In the genomic region with DNA sequence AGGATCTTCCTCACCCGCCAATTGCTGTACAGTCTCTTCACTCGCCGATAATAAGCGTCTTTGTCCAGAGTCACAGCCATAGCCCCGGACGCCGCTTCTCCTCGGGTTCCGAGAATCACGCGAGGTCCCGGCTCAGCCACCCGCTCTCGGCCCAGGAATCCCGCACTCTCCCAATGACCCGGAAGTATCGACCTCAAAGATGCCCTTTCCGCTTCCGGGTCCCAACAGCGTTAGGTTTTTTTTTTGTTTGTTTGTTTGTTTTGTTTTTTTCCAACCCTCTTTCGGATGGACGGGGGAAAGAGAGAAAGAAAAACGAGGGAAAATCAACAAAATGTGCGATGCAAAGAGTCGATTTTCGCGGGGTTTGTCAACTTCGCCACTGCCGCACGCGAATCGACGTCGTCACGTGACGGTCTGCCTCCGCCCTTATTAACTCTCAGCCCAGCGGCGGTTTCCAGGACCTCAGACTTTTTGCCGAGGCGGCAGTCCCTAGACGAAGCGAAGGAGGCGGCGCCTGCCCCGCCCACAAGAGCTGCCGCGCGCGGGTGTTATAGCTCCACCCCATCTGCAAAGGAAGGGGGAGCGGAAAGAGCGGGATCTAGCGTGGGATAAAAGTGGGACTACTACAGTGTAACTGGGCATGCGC, we compare ENCODE assay signal across 8 cellular contexts. TPM values are rescaled to one million over a fixed set of nuclear protein-coding genes. Genes with fewer than 3 reads are reported as not detected.
A peak's percentile ranks its signal among the peaks of the same experiment; 100 is the strongest.
DNase-seq lines count a peak whose midpoint lies in the region; ATAC-seq and TF ChIP-seq lines count a peak whose summit lies in the region.

SUPT16H (minus strand) TSS at position 172 of the 646 bp plus-strand sequence; CDS start at position 80, 92 bp downstream.

- peak within 1 kb of the TSS; percentile 79 for H4K91ac ChIP-seq in H9 (ENCODE audit: insufficient read length, low read depth, low read length)

- H3K23ac ChIP-seq in H9 (ENCODE audit: insufficient read length, low read depth, low read length), result peak within 1 kb of the TSS; percentile 24

- peak within 1 kb of the TSS; percentile 91 for H2BK5ac ChIP-seq in H9 (ENCODE audit: insufficient read length, low read length)

- peak within 1 kb of the TSS; percentile 68 for H3K4me3 ChIP-seq in MG63
- H3K4me3 ChIP-seq in fibroblast of the aortic adventitia (ENCODE audit: low read depth, low read length), result peak within 1 kb of the TSS; percentile 99

- peak within 1 kb of the TSS; percentile 64 for H3K56ac ChIP-seq in H9 (ENCODE audit: insufficient read length, low read depth, low read length)

- peaks cover 11% of the 10 kb centered on the region for H3K23me2 ChIP-seq in H9 (ENCODE audit: insufficient read length, low read depth, low read length, poor library complexity, severe bottlenecking)

- H3K27ac Mint-ChIP-seq in H9 (peak within 1 kb of the TSS; percentile 100), nephron progenitor cell (peak within 1 kb of the TSS; percentile 100)
- peak within 1 kb of the TSS; percentile 100 for H3K27ac Mint-ChIP-seq in stimulated activated naive CD8-positive, alpha-beta T cell treated with anti-CD3 and anti-CD28 coated beads, Interleukin-15, amount 100 ng/mL, for 72 hours

- peak within 1 kb of the TSS; percentile 100 for H3K9ac ChIP-seq in H9 (ENCODE audit: extremely low read depth, insufficient read length, low read length)

- WGBS in H9 (ENCODE audit: extremely low coverage, insufficient read length, low lambda C conversion rate), result no CpG with 5 or more reads among the region's 54 CpGs

- H3K18ac ChIP-seq in H9 (ENCODE audit: insufficient read length, low read depth, low read length), result peak within 1 kb of the TSS; percentile 98

- peaks cover 4% of the 10 kb centered on the region for H3K79me1 ChIP-seq in H9 (ENCODE audit: insufficient read depth, low read depth, low read length, poor library complexity, severe bottlenecking)

- H3K79me2 ChIP-seq in H9 (ENCODE audit: insufficient read depth, low read length), result peaks cover 27% of the 10 kb centered on the region; the same call in 1 of the 2 replicates

- H3K36me3 Mint-ChIP-seq in H9 (ENCODE audit: insufficient read depth in 1 of 3, low read depth in 3 of 3), result peaks cover 19 to 54% (median 32%) of the 10 kb centered on the region in 3 experiments; a peak in 6 of 7 replicates
- peaks cover 35% of the 10 kb centered on the region for H3K36me3 Mint-ChIP-seq in nephron progenitor cell (ENCODE audit: low read depth)

- H3K4me1 Mint-ChIP-seq in H9 (peaks cover 19 to 25% of the 10 kb centered on the region in 2 experiments), nephron progenitor cell (peaks cover 36% of the 10 kb centered on the region)
- H3K4me1 Mint-ChIP-seq in stimulated activated naive CD8-positive, alpha-beta T cell treated with anti-CD3 and anti-CD28 coated beads, Interleukin-15, amount 100 ng/mL, for 72 hours, result peaks cover 44% of the 10 kb centered on the region

- peak within 1 kb of the TSS; percentile 26 for H4K8ac ChIP-seq in H9 (replicated peaks; ENCODE audit: insufficient read length, low read depth, low read length)

- H3K27me3 ChIP-seq in H9 (ENCODE audit: insufficient read depth, low read length) (no peaks in the 10 kb centered on the region), MG63 (no peaks in the 10 kb centered on the region)

- H2AFZ ChIP-seq in H9 (ENCODE audit: low read length), result peak within 1 kb of the TSS; percentile 98

- H3K36me3 ChIP-seq in MG63, result peaks cover 7% of the 10 kb centered on the region

- no peak within 1 kb of the TSS for H3T11ph ChIP-seq in H9 (ENCODE audit: low read length)

- H4K20me1 ChIP-seq in H9 (ENCODE audit: control insufficient read depth, insufficient read depth, insufficient read length), result no peaks in the 10 kb centered on the region

- peak within 1 kb of the TSS; percentile 97 for H3K14ac ChIP-seq in H9 (ENCODE audit: insufficient read depth, low read length)

- peak within 1 kb of the TSS; percentile 77 for H3K4me2 ChIP-seq in H9 (ENCODE audit: insufficient read depth, insufficient read length, low read length)

- H3K4ac ChIP-seq in H9 (ENCODE audit: low read depth, low read length), result peak within 1 kb of the TSS; percentile 91; the same call in 1 of the 2 replicates

- H2BK15ac ChIP-seq in H9 (ENCODE audit: low read depth, low read length), result no peak within 1 kb of the TSS

- H3K9me3 Mint-ChIP-seq in H9 (peaks cover 0 to 8% of the 10 kb centered on the region in 2 experiments; a peak in 1 of 5 replicates), nephron progenitor cell (no peaks in the 10 kb centered on the region)
- H3K9me3 Mint-ChIP-seq in stimulated activated naive CD8-positive, alpha-beta T cell treated with anti-CD3 and anti-CD28 coated beads, Interleukin-15, amount 100 ng/mL, for 72 hours, result no peaks in the 10 kb centered on the region

- peak within 1 kb of the TSS; percentile 41 for H4K5ac ChIP-seq in H9 (ENCODE audit: insufficient read length, low read depth, low read length)

- TF ChIP-seq CTCF in H9 (conservative IDR thresholded peaks at IDR 0.05), result no peak
- TF ChIP-seq CTCF in fibroblast of the aortic adventitia (IDR thresholded peaks at IDR 0.05; ENCODE audit: insufficient read depth, low read length), result no peak
- no peak for TF ChIP-seq CTCF in nephron progenitor cell (IDR thresholded peaks at IDR 0.05)

- H3K27ac ChIP-seq in H9 (ENCODE audit: insufficient read length, low read depth, low read length), result peak within 1 kb of the TSS; percentile 87

- H2BK20ac ChIP-seq in H9 (ENCODE audit: low read depth, low read length, poor library complexity, severe bottlenecking), result no peak within 1 kb of the TSS

- H3K27me3 Mint-ChIP-seq in H9 (ENCODE audit: low read depth) (no peaks in the 10 kb centered on the region), nephron progenitor cell (ENCODE audit: low read depth, poor library complexity) (peaks cover 2% of the 10 kb centered on the region)
- H3K27me3 Mint-ChIP-seq in stimulated activated naive CD8-positive, alpha-beta T cell treated with anti-CD3 and anti-CD28 coated beads, Interleukin-15, amount 100 ng/mL, for 72 hours, result no peaks in the 10 kb centered on the region

- peak; percentile 98 for DNase-seq in ELR (ENCODE audit: low read depth)
- peak; percentile 97 for DNase-seq in H9
- peak; percentile 93 for DNase-seq in MG63
- DNase-seq in SHP77 treated with DMSO at 0.1 percent for 48 hours (lab: John Stamatoyannopoulos, UW), result peak; percentile 97
- peak; percentile 98 for DNase-seq in activated effector memory CD4-positive, alpha-beta T cell treated with anti-CD3 and anti-CD28 coated beads, Interleukin-2, amount 50 U/mL, for 16 hours
- DNase-seq in fibroblast of the aortic adventitia (ENCODE audit: low read depth), result peak; percentile 95
- peak; percentile 95 for DNase-seq in nephron progenitor cell
- DNase-seq in stimulated activated naive CD8-positive, alpha-beta T cell treated with anti-CD3 and anti-CD28 coated beads, Interleukin-15, amount 100 ng/mL, for 72 hours, result peak; percentile 90 to 96

- H3K4me1 ChIP-seq in H9 (ENCODE audit: insufficient read depth, low read length), result no peaks in the 10 kb centered on the region

- H3K4me3 Mint-ChIP-seq in H9 (peak within 1 kb of the TSS; percentile 96 to 98), nephron progenitor cell (peak within 1 kb of the TSS; percentile 98)
- H3K4me3 Mint-ChIP-seq in stimulated activated naive CD8-positive, alpha-beta T cell treated with anti-CD3 and anti-CD28 coated beads, Interleukin-15, amount 100 ng/mL, for 72 hours, result peak within 1 kb of the TSS; percentile 95 to 96

- peak; percentile 94 for ATAC-seq in stimulated activated naive CD8-positive, alpha-beta T cell treated with anti-CD3 and anti-CD28 coated beads, Interleukin-15, amount 100 ng/mL, for 72 hours

- no peak within 1 kb of the TSS for H2BK120ac ChIP-seq in H9 (ENCODE audit: low read depth, low read length, poor library complexity, severe bottlenecking)

- no peak within 1 kb of the TSS for H2AK5ac ChIP-seq in H9 (ENCODE audit: insufficient read length, low read length)

- H3K9me3 ChIP-seq in H9 (ENCODE audit: control insufficient read depth, low read depth, low read length) (no peaks in the 10 kb centered on the region), MG63 (no peaks in the 10 kb centered on the region)

- H2BK12ac ChIP-seq in H9 (ENCODE audit: insufficient read length, low read depth, low read length), result peak within 1 kb of the TSS; percentile 5

RNA-seq across cellular contexts. Expression of gene SUPT16H, which starts in this region (rescaled TPM):
- total RNA-seq in H9 (2021) (210 and 215 TPM in 2 replicates), fibroblast of the aortic adventitia (ENCODE audit: low replicate concordance) (81.3 and 107 TPM in 2 replicates)
- 27.0 and 32.0 TPM in 2 replicates for total RNA-seq in MG63 (2014; rRNA removed; shearing (Covaris generic); ENCODE audit: low replicate concordance)

Comparison
In these comparisons a context has a peak if more than half of its experiments do, and no peak if none do; other contexts are left out.
1. Peak in every context shown above with its lines: DNase-seq, ATAC-seq, H3K4me3 ChIP-seq and H3K27ac ChIP-seq.